ENCODE assay signal across 23 cellular contexts in the genomic region with DNA sequence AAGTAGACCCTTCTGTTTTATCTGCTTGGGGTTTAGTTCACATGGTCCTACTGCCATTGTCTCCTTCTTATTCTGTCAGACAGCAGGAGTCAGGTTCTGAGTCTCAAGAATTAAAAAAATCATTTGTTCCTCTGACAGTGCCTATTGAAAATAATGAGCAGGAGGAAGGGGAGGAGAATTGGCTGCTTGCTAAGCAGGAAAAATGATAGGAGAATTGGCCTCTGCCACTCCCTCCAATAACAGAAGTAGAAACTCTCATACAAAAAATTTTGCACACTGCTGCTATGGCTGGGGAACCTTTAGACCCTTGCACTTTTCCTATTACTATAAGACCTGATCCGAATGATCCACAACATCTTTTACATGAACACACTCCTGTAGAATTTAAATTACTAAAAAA. TPM values are rescaled to one million over a fixed set of nuclear protein-coding genes. Genes with fewer than 3 reads are reported as not detected.
"Had no signal": no experiment of that assay in that cellular context is flagged by ENCODE, and none has a peak within 500 bp of the region (broad histone marks: within the 10 kb centered on the region; RNA-seq: fewer than 3 reads in every experiment).

No MANE protein-coding gene starts in this region.

- DNase-seq: activated CD4-positive, alpha-beta T cell treated with anti-CD3 and anti-CD28 coated beads for 48 hours; activated CD4-positive, alpha-beta T cell treated with anti-CD3 and anti-CD28 coated beads, Interleukin-2, amount 50 U/mL, for 4 hours; activated CD4-positive, CD25-positive, alpha-beta regulatory T cell treated with anti-CD3 and anti-CD28 coated beads, Interleukin-2, amount 50 U/mL, for 72 hours; activated CD8-positive, alpha-beta memory T cell treated with anti-CD3 and anti-CD28 coated beads, Interleukin-2, amount 10 ng/mL, durations not matched to agents 7 days and 5 days; activated effector memory CD4-positive, alpha-beta T cell treated with Interleukin-2 at 50 U/mL for 16 hours; activated naive CD4-positive, alpha-beta T cell; activated T-cell treated with anti-CD3 and anti-CD28 coated beads, Interleukin-2, amount 50 U/mL, for 24 hours; aorta; Kasumi-1; NCI-H1105 treated with DMSO at 0.1 percent for 48 hours; NCI-H1436 treated with DMSO at 0.1 percent for 48 hours; NCI-H187; NCI-H2081; NCI-H446; NCI-H524; PC-3; SHP77 treated with DMSO at 0.1 percent for 48 hours; T-helper 17 cell; T-helper 9 cell had no signal

- ATAC-seq: activated CD8-positive, alpha-beta memory T cell treated with anti-CD3 and anti-CD28 coated beads, Interleukin-2, amount 10 ng/mL, durations not matched to agents 7 days and 5 days; PC-3; T-helper 17 cell had no signal

- H3K4me3 Mint-ChIP-seq: activated CD8-positive, alpha-beta memory T cell treated with anti-CD3 and anti-CD28 coated beads, Interleukin-2, amount 10 ng/mL, durations not matched to agents 7 days and 5 days; activated naive CD4-positive, alpha-beta T cell treated with anti-CD3 and anti-CD28 coated beads, Interleukin-2, amount 50 U/mL, for 24 hours; activated T-cell treated with anti-CD3 and anti-CD28 coated beads, Interleukin-2, amount 50 U/mL, for 24 hours; activated T-helper 1 cell treated with anti-CD3 and anti-CD28 coated beads, Interleukin-12 subunit alpha, Interleukin-12 subunit beta, Interleukin-2, Interleukin-4 antibody, amounts not matched to agents 30 ng/mL and 10 ng/mL and 1 ng/mL, durations not matched to agents 14 hours and 24 hours and 36 hours; T-helper 17 cell; WTC11 had no signal

- H3K27ac Mint-ChIP-seq: activated CD8-positive, alpha-beta memory T cell treated with anti-CD3 and anti-CD28 coated beads, Interleukin-2, amount 10 ng/mL, durations not matched to agents 7 days and 5 days; activated naive CD4-positive, alpha-beta T cell treated with anti-CD3 and anti-CD28 coated beads, Interleukin-2, amount 50 U/mL, for 24 hours; activated T-cell treated with anti-CD3 and anti-CD28 coated beads, Interleukin-2, amount 50 U/mL, for 24 hours; activated T-helper 1 cell treated with anti-CD3 and anti-CD28 coated beads, Interleukin-12 subunit alpha, Interleukin-12 subunit beta, Interleukin-2, Interleukin-4 antibody, amounts not matched to agents 30 ng/mL and 10 ng/mL and 1 ng/mL, durations not matched to agents 14 hours and 24 hours and 36 hours; T-helper 17 cell; WTC11 had no signal

- H3K36me3 Mint-ChIP-seq: activated CD8-positive, alpha-beta memory T cell treated with anti-CD3 and anti-CD28 coated beads, Interleukin-2, amount 10 ng/mL, durations not matched to agents 7 days and 5 days; activated naive CD4-positive, alpha-beta T cell treated with anti-CD3 and anti-CD28 coated beads, Interleukin-2, amount 50 U/mL, for 24 hours had no signal

- FAIRE-seq: RCC 7860 had no signal

- H3K27me3 Mint-ChIP-seq: activated naive CD4-positive, alpha-beta T cell treated with anti-CD3 and anti-CD28 coated beads, Interleukin-2, amount 50 U/mL, for 24 hours had no signal

- H3K9me3 Mint-ChIP-seq: activated naive CD4-positive, alpha-beta T cell treated with anti-CD3 and anti-CD28 coated beads, Interleukin-2, amount 50 U/mL, for 24 hours; activated T-cell treated with anti-CD3 and anti-CD28 coated beads, Interleukin-2, amount 50 U/mL, for 24 hours; activated T-helper 1 cell treated with anti-CD3 and anti-CD28 coated beads, Interleukin-12 subunit alpha, Interleukin-12 subunit beta, Interleukin-2, Interleukin-4 antibody, amounts not matched to agents 30 ng/mL and 10 ng/mL and 1 ng/mL, durations not matched to agents 14 hours and 24 hours and 36 hours had no signal

- H3K4me1 Mint-ChIP-seq: activated CD8-positive, alpha-beta memory T cell treated with anti-CD3 and anti-CD28 coated beads, Interleukin-2, amount 10 ng/mL, durations not matched to agents 7 days and 5 days; activated naive CD4-positive, alpha-beta T cell treated with anti-CD3 and anti-CD28 coated beads, Interleukin-2, amount 50 U/mL, for 24 hours had no signal

RNA-seq across cellular contexts. Expression of gene OR13A1, which starts 35.7 kb away (rescaled TPM):
- total RNA-seq: activated CD8-positive, alpha-beta memory T cell treated with anti-CD3 and anti-CD28 coated beads, Interleukin-2, amount 10 ng/mL, durations not matched to agents 7 days and 5 days; activated T-helper 1 cell treated with anti-CD3 and anti-CD28 coated beads, Interleukin-12 subunit alpha, Interleukin-12 subunit beta, Interleukin-2, Interleukin-4 antibody, amounts not matched to agents 30 ng/mL and 10 ng/mL and 1 ng/mL, durations not matched to agents 14 hours and 24 hours and 36 hours; aorta had no signal
- polyA plus RNA-seq: aorta had no signal
